In the genomic region with DNA sequence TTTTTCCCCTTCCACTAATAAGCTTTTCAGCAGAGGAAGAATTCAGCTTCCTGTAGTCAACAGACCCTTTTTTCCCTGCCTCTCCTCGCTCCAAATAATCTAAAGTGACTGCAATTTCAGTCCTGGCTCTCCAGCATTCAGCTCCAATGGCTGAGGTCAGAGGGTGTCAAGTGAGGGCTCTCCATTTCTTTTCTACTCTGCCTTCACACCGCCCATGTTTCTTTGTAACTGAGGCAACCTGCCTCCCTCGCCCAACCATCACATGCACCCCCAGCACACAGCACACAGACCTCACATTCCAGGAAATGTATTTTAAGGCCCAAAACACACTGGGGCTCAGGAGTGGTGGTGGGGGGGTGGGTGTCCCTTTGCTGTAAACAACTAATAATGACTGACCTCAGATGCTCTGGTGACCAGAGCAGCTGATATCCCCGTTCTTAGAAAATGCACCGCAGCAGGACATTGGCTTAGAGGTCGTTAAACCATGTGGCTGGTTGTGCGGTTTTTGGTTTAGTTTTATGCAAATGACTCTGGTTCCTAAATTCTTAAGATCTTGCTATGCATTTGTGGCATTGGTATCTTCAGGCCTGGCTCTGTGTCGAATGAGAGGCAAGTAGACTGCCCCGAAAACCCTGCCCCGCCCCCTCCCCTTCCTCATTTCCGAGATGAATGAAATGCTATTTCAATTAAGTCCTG, we compare ENCODE assay signal across 11 cellular contexts.
A peak's percentile ranks its signal among the peaks of the same experiment; 100 is the strongest.
DNase-seq lines count a peak whose midpoint lies in the region; TF ChIP-seq lines count a peak whose summit lies in the region.
"Had no signal": no experiment of that assay in that cellular context is flagged by ENCODE, and none has a peak within 500 bp of the region (broad histone marks: within the 10 kb centered on the region; RNA-seq: fewer than 3 reads in every experiment).

No MANE protein-coding gene starts in this region.

- TF ChIP-seq CTCF in KMS-11 (conservative IDR thresholded peaks at IDR 0.05; ENCODE audit: low read depth, low read length) (no peak), neural crest cell (conservative IDR thresholded peaks at IDR 0.05) (no peak)

- H2AFZ ChIP-seq in KMS-11 (ENCODE audit: low read depth) = peak overlapping the region; percentile 6; the same call in 1 of the 2 replicates

- peak overlapping the region; percentile 26; the same call in 1 of the 2 replicates for H3K9ac ChIP-seq in KMS-11

- H3K4me3 Mint-ChIP-seq in activated T-helper 2 cell treated with anti-CD3 and anti-CD28 coated beads, Interferon-gamma antibody, Interleukin-2, Interleukin-4, amounts not matched to agents 10 μg/mL and 5 μg/mL and 100 μg/mL, durations not matched to agents 14 hours and 24 hours and 36 hours (ENCODE audit: low read depth) = no peak overlapping the region
- H3K4me3 Mint-ChIP-seq in neural crest cell = peak overlapping the region; percentile 50

- no peaks in the 10 kb centered on the region for H3K27me3 ChIP-seq in KMS-11 (ENCODE audit: insufficient read depth, low read depth)

- H3K4me2 ChIP-seq in KMS-11 = peak overlapping the region; percentile 66

- peaks cover 34% of the 10 kb centered on the region for H3K4me1 ChIP-seq in KMS-11 (ENCODE audit: low read depth, poor library complexity, severe bottlenecking)

- no peaks in the 10 kb centered on the region for H3K36me3 Mint-ChIP-seq in activated T-helper 2 cell treated with anti-CD3 and anti-CD28 coated beads, Interferon-gamma antibody, Interleukin-2, Interleukin-4, amounts not matched to agents 10 μg/mL and 5 μg/mL and 100 μg/mL, durations not matched to agents 14 hours and 24 hours and 36 hours (ENCODE audit: low read depth)
- H3K36me3 Mint-ChIP-seq in neural crest cell (ENCODE audit: low read depth) = no peaks in the 10 kb centered on the region
- H3K36me3 Mint-ChIP-seq: naive thymus-derived CD8-positive, alpha-beta T cell had no signal

- H3K4me3 ChIP-seq in KMS-11 (IDR thresholded peaks at IDR 0.05; ENCODE audit: insufficient read depth, low read depth, low read length) = no peak overlapping the region

- H3K4me1 Mint-ChIP-seq in activated T-helper 2 cell treated with anti-CD3 and anti-CD28 coated beads, Interferon-gamma antibody, Interleukin-2, Interleukin-4, amounts not matched to agents 10 μg/mL and 5 μg/mL and 100 μg/mL, durations not matched to agents 14 hours and 24 hours and 36 hours (ENCODE audit: low read depth) = peaks cover 29% of the 10 kb centered on the region
- peaks cover 89% of the 10 kb centered on the region for H3K4me1 Mint-ChIP-seq in neural crest cell

- peak; percentile 55 for DNase-seq in NK-92 treated with Interleukin-12 subunit alpha and Interleukin-12 subunit beta, amount 100 ng/mL, for 24 hours (lab: John Stamatoyannopoulos, UW)
- DNase-seq in NK-92 (lab: John Stamatoyannopoulos, UW; ENCODE audit: unreplicated experiment) (no peak), neural crest cell (ENCODE audit: low read depth, low spot score) (no peak), NCI-H128 (lab: John Stamatoyannopoulos, UW; ENCODE audit: unreplicated experiment) (no peak), DMS 273 treated with DMSO at 0.1 percent for 48 hours (lab: John Stamatoyannopoulos, UW) (no peak)
- DNase-seq in activated T-helper 2 cell treated with anti-CD3 and anti-CD28 coated beads, Interferon-gamma antibody, Interleukin-2, Interleukin-4, amounts not matched to agents 10 μg/mL and 5 μg/mL and 100 μg/mL, durations not matched to agents 14 hours and 24 hours and 36 hours (ENCODE audit: low spot score) = no peak
- DNase-seq in stimulated activated CD4-positive, alpha-beta T cell treated with anti-CD3 and anti-CD28 coated beads, Interleukin-1b, Interleukin-23, amount 100 ng/mL, for 48 hours = no peak
- DNase-seq: 8988T; dermis blood vessel endothelial cell; naive thymus-derived CD8-positive, alpha-beta T cell had no signal

- intact Hi-C loops in activated T-helper 2 cell treated with anti-CD3 and anti-CD28 coated beads, Interferon-gamma antibody, Interleukin-2, Interleukin-4, amounts not matched to agents 10 μg/mL and 5 μg/mL and 100 μg/mL, durations not matched to agents 14 hours and 24 hours and 36 hours (cut with micrococcal nuclease) = no loop called here

- H3K27me3 Mint-ChIP-seq in activated T-helper 2 cell treated with anti-CD3 and anti-CD28 coated beads, Interferon-gamma antibody, Interleukin-2, Interleukin-4, amounts not matched to agents 10 μg/mL and 5 μg/mL and 100 μg/mL, durations not matched to agents 14 hours and 24 hours and 36 hours (ENCODE audit: low read depth) = peaks cover 7% of the 10 kb centered on the region
- no peaks in the 10 kb centered on the region for H3K27me3 Mint-ChIP-seq in neural crest cell (ENCODE audit: low read depth)

- H3K9me3 Mint-ChIP-seq in activated T-helper 2 cell treated with anti-CD3 and anti-CD28 coated beads, Interferon-gamma antibody, Interleukin-2, Interleukin-4, amounts not matched to agents 10 μg/mL and 5 μg/mL and 100 μg/mL, durations not matched to agents 14 hours and 24 hours and 36 hours = no peaks in the 10 kb centered on the region
- H3K9me3 Mint-ChIP-seq in neural crest cell = no peaks in the 10 kb centered on the region

- peak overlapping the region; percentile 18 for H3K27ac Mint-ChIP-seq in activated T-helper 2 cell treated with anti-CD3 and anti-CD28 coated beads, Interferon-gamma antibody, Interleukin-2, Interleukin-4, amounts not matched to agents 10 μg/mL and 5 μg/mL and 100 μg/mL, durations not matched to agents 14 hours and 24 hours and 36 hours
- H3K27ac Mint-ChIP-seq in neural crest cell (ENCODE audit: unreplicated experiment) = peak overlapping the region; percentile 64

- H3K36me3 ChIP-seq in KMS-11 (ENCODE audit: insufficient read depth) = no peaks in the 10 kb centered on the region

- no peaks in the 10 kb centered on the region for H3K79me2 ChIP-seq in KMS-11 (ENCODE audit: insufficient read depth, low read depth)

- H3K27ac ChIP-seq in KMS-11 = peak overlapping the region; percentile 43

- H4K20me1 ChIP-seq in KMS-11 (ENCODE audit: insufficient read depth) = no peaks in the 10 kb centered on the region
